25 cellular contexts compared by ENCODE assay signal in the genomic region with DNA sequence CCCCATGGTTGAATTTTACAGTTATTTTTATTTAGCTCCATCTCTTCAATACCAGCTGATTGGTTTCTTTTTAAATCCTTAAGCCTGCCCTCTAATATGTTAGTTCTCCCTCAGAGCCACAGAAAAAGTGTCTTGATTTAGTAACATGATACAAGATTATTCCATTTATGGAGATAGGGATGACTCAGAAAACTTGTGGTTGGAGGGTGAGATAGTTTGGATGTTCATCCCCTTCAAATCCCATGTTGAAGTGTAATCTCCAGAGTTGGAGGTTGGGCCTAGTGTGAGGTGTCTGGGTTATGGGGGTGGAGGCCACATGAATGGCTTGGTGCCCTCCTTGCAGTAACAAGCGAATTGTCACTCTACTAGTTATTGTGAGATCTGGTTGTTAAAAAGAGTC.
A peak's percentile ranks its signal among the peaks of the same experiment; 100 is the strongest.
DNase-seq lines count a peak whose midpoint lies in the region; ATAC-seq, FAIRE-seq and TF ChIP-seq lines count a peak whose summit lies in the region.
"Had no signal": no experiment of that assay in that cellular context is flagged by ENCODE, and none has a peak within 500 bp of the region (broad histone marks: within the 10 kb centered on the region; RNA-seq: fewer than 3 reads in every experiment).

No MANE protein-coding gene starts in this region.

- CTCF ChIA-PET in IMR-90 (lab: Yijun Ruan, JAX): interaction anchor here (1.5 kb wide), 1 partner anchor 10 kb away, joined by 3 read pairs; no protein-coding TSS in a partner anchor

- no peak overlapping the region for H2BK20ac ChIP-seq in IMR-90 (ENCODE audit: low read depth, low read length)

- H2BK120ac ChIP-seq in IMR-90 (ENCODE audit: low read depth, low read length): no peak overlapping the region

- H3K56ac ChIP-seq in IMR-90 (ENCODE audit: extremely low read depth, insufficient read depth, low read length): no peak overlapping the region

- BruUV-seq in IMR-90 (replicated peaks; lab: Mats Ljungman, UMichigan): no TSS peak

- no peaks in the 10 kb centered on the region for H3K79me2 ChIP-seq in fibroblast of lung (ENCODE audit: control insufficient read depth, insufficient read depth, low read length)

- dilution Hi-C loops in IMR-90 (cut with HindIII; ENCODE audit: low sequenced_read_pairs, unreplicated experiment): no loop called here

- TF ChIP-seq POLR2A in IMR-90 (IDR thresholded peaks at IDR 0.05; ENCODE audit: low read depth, low read length): no peak

- no peak overlapping the region for H4K8ac ChIP-seq in IMR-90 (ENCODE audit: low read depth in 2 of 2, low read length in 2 of 2)

- H4K5ac ChIP-seq in IMR-90 (ENCODE audit: low read depth, low read length): no peak overlapping the region

- H3K27ac ChIP-seq in IMR-90 (ENCODE audit: insufficient read depth, low read length): no peak overlapping the region
- no peak overlapping the region for H3K27ac ChIP-seq in fibroblast of lung (ENCODE audit: insufficient read depth, low read length)
- H3K27ac ChIP-seq: KMS-11, Peyer's patch, SJCRH30 had no signal

- H3K36me3 ChIP-seq in IMR-90 (ENCODE audit: control insufficient read depth, insufficient read depth, low read length) (no peaks in the 10 kb centered on the region), fibroblast of lung (ENCODE audit: control insufficient read depth, insufficient read depth, low read length) (no peaks in the 10 kb centered on the region), H7 (replicated peaks; ENCODE audit: control insufficient read depth, insufficient read depth, low read length) (no peaks in the 10 kb centered on the region)
- H3K36me3 ChIP-seq: Peyer's patch, SJCRH30 had no signal

- H3K4me1 ChIP-seq in IMR-90 (ENCODE audit: control insufficient read depth, insufficient read depth, low read length) (no peaks in the 10 kb centered on the region), fibroblast of lung (ENCODE audit: control insufficient read depth, extremely low read depth, insufficient read depth, low read length) (no peaks in the 10 kb centered on the region)
- H3K4me1 ChIP-seq: Peyer's patch, SJCRH30 had no signal

- DNase-seq in Daoy (ENCODE audit: low read depth): peak; percentile 7
- peak; percentile 15 for DNase-seq in IMR-90
- DNase-seq in amniotic epithelial cell (ENCODE audit: low read depth): peak; percentile 2
- peak; percentile 15 to 29 for DNase-seq in fibroblast of lung (ENCODE audit: low read depth in 2 of 2)
- no peak for DNase-seq in D721Med (ENCODE audit: insufficient read length, low spot score)
- DNase-seq in T-helper 2 cell: no peak
- no peak for DNase-seq in H7
- DNase-seq: AML-193; C1 segment of cervical spinal cord; Calu3; CD8-positive, alpha-beta T cell; NCI-H1694; NCI-H2081; NCI-H2171; NCI-H345; NCI-H524; NCI-H774; NK-92 treated with Interleukin-12 subunit alpha and Interleukin-12 subunit beta, amount 100 ng/mL, for 24 hours; Peyer's patch had no signal

- no peak overlapping the region for H4K91ac ChIP-seq in IMR-90 (ENCODE audit: insufficient read depth, low read depth, low read length)

- no peak overlapping the region for H2AK9ac ChIP-seq in IMR-90 (replicated peaks; ENCODE audit: low read depth, low read length, poor library complexity)

- no peak for TF ChIP-seq RAD21 in IMR-90 (IDR thresholded peaks at IDR 0.05; ENCODE audit: low read length)

- H3K9ac ChIP-seq in IMR-90 (ENCODE audit: low read depth, low read length) (no peak overlapping the region), fibroblast of lung (ENCODE audit: insufficient read depth, low read length) (no peak overlapping the region)
- H3K9ac ChIP-seq: KMS-11 had no signal

- no peak for FAIRE-seq in D721Med (lab: Jason Lieb, UNC)
- FAIRE-seq: GM12891, GM19239, H1 had no signal

- in situ Hi-C loops in IMR-90 (cut with MboI; ENCODE audit: low sequenced_read_pairs): no loop called here

- WGBS in IMR-90 (ENCODE audit: extremely low coverage in 2 of 2, insufficient read length in 1 of 2), 2 experiments: no CpG with 5 or more reads among the region's 1 CpG

- no peaks in the 10 kb centered on the region for H3K79me1 ChIP-seq in IMR-90 (ENCODE audit: low read depth in 1 of 2, low read length in 2 of 2)

- H3K14ac ChIP-seq in IMR-90 (replicated peaks; ENCODE audit: low read depth, low read length): no peak overlapping the region

- ATAC-seq in IMR-90 (ENCODE audit: low read depth): no peak
- ATAC-seq in GM19463 (IDR thresholded peaks at IDR 0.05; ENCODE audit: unreplicated experiment): no peak
- ATAC-seq: CD8-positive, alpha-beta T cell had no signal

- POLR2A ChIA-PET in IMR-90 (lab: Charles Lee; ENCODE audit: unreplicated experiment): no interaction called here

- no peak overlapping the region for H2AK5ac ChIP-seq in IMR-90 (ENCODE audit: low read depth, low read length)

- TF ChIP-seq CTCF in IMR-90 (conservative IDR thresholded peaks at IDR 0.05; ENCODE audit: low read depth, low read length) (no peak), fibroblast of lung (conservative IDR thresholded peaks at IDR 0.05 in 1 of 2, IDR thresholded peaks at IDR 0.05 in 1 of 2; ENCODE audit: low read depth in 1 of 2, low read length in 2 of 2) (no peak), D721Med (IDR thresholded peaks at IDR 0.05; ENCODE audit: insufficient read depth, missing control alignments) (no peak)

- intact Hi-C loops in IMR-90 (cut with micrococcal nuclease): no loop called here

- no peak overlapping the region for H2BK15ac ChIP-seq in IMR-90 (ENCODE audit: low read depth, low read length)

- no peak overlapping the region for H3K23ac ChIP-seq in IMR-90 (ENCODE audit: low read depth, low read length)

- H3K27me3 ChIP-seq in IMR-90 (ENCODE audit: control insufficient read depth, insufficient read depth, low read length) (no peaks in the 10 kb centered on the region), fibroblast of lung (ENCODE audit: control insufficient read depth, insufficient read depth, low read length) (no peaks in the 10 kb centered on the region), H7 (ENCODE audit: control insufficient read depth, insufficient read depth, low read length) (no peaks in the 10 kb centered on the region)
- H3K27me3 ChIP-seq: Peyer's patch had no signal

- H3K4me3 ChIP-seq in IMR-90 (ENCODE audit: insufficient read depth, low read depth, low read length) (no peak overlapping the region), fibroblast of lung (replicated peaks in 1 of 4; ENCODE audit: control extremely low read depth in 1 of 4, insufficient read depth in 1 of 4, low read depth in 3 of 4, low read length in 4 of 4) (no peak overlapping the region), H7 (ENCODE audit: insufficient read depth, low read depth, low read length) (no peak overlapping the region)
- H3K4me3 ChIP-seq: Peyer's patch, SJCRH30 had no signal

- H4K20me1 ChIP-seq in IMR-90 (ENCODE audit: insufficient read depth, low read length) (no peaks in the 10 kb centered on the region), fibroblast of lung (ENCODE audit: control insufficient read depth, extremely low read depth, insufficient read depth, low read length) (no peaks in the 10 kb centered on the region)

- no peak overlapping the region for H2AFZ ChIP-seq in IMR-90 (replicated peaks; ENCODE audit: low read length, poor library complexity)
- H2AFZ ChIP-seq in fibroblast of lung (ENCODE audit: low read length): no peak overlapping the region

- no peak overlapping the region for H2BK5ac ChIP-seq in IMR-90 (ENCODE audit: low read depth, low read length, poor library complexity, severe bottlenecking)

- no peaks in the 10 kb centered on the region for H3K9me1 ChIP-seq in IMR-90 (ENCODE audit: insufficient read depth, low read length)

- H3K18ac ChIP-seq in IMR-90 (ENCODE audit: low read depth, low read length): no peak overlapping the region

- no peak overlapping the region for H3K4ac ChIP-seq in IMR-90 (ENCODE audit: low read depth, low read length)

- no peak overlapping the region for H3K4me2 ChIP-seq in IMR-90 (ENCODE audit: low read depth, low read length)
- H3K4me2 ChIP-seq in fibroblast of lung (ENCODE audit: extremely low read depth, insufficient read depth, low read length): no peak overlapping the region
- H3K4me2 ChIP-seq: KMS-11 had no signal

- H3K9me3 ChIP-seq in IMR-90 (ENCODE audit: control insufficient read depth, insufficient read depth, low read length) (no peaks in the 10 kb centered on the region), fibroblast of lung (ENCODE audit: control insufficient read depth, insufficient read depth, low read depth, low read length) (no peaks in the 10 kb centered on the region)
- H3K9me3 ChIP-seq: Peyer's patch, SJCRH30 had no signal

TF ChIP-seq in IMR-90, 13 proteins besides CTCF, POLR2A, EP300 and RAD21:
- TF ChIP-seq MAZ (IDR thresholded peaks at IDR 0.05; ENCODE audit: borderline replicate concordance, low read depth, low read length): no peak
- TF ChIP-seq MXI1 (IDR thresholded peaks at IDR 0.05; ENCODE audit: borderline replicate concordance, low read depth, low read length): no peak
- no peak for TF ChIP-seq FOS (IDR thresholded peaks at IDR 0.05; ENCODE audit: low read depth, low read length)
- TF ChIP-seq NFE2L2 (IDR thresholded peaks at IDR 0.05; ENCODE audit: low read depth, low read length): no peak
- TF ChIP-seq MAFK (IDR thresholded peaks at IDR 0.05; ENCODE audit: low read depth, low read length): no peak
- TF ChIP-seq CEBPB (IDR thresholded peaks at IDR 0.05; ENCODE audit: low read depth, low read length): no peak
- TF ChIP-seq CHD1 (IDR thresholded peaks at IDR 0.05; ENCODE audit: low read depth, low read length): no peak
- TF ChIP-seq SMC3 (IDR thresholded peaks at IDR 0.05; ENCODE audit: low read depth, low read length): no peak
- TF ChIP-seq, protein P1, sequence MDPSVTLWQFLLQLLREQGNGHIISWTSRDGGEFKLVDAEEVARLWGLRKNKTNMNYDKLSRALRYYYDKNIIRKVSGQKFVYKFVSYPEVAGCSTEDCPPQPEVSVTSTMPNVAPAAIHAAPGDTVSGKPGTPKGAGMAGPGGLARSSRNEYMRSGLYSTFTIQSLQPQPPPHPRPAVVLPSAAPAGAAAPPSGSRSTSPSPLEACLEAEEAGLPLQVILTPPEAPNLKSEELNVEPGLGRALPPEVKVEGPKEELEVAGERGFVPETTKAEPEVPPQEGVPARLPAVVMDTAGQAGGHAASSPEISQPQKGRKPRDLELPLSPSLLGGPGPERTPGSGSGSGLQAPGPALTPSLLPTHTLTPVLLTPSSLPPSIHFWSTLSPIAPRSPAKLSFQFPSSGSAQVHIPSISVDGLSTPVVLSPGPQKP (IDR thresholded peaks at IDR 0.05; ENCODE audit: borderline replicate concordance, low read depth, low read length): no peak
- TF ChIP-seq RCOR1 (IDR thresholded peaks at IDR 0.05; ENCODE audit: insufficient replicate concordance, low read length): no peak
- TF ChIP-seq, protein P2, sequence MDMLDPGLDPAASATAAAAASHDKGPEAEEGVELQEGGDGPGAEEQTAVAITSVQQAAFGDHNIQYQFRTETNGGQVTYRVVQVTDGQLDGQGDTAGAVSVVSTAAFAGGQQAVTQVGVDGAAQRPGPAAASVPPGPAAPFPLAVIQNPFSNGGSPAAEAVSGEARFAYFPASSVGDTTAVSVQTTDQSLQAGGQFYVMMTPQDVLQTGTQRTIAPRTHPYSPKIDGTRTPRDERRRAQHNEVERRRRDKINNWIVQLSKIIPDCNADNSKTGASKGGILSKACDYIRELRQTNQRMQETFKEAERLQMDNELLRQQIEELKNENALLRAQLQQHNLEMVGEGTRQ (IDR thresholded peaks at IDR 0.05; ENCODE audit: low read depth, low read length): no peak
TF ChIP-seq in IMR-90: peak in this region for 0.

Comparison
In these comparisons a context has a peak if more than half of its experiments do, and no peak if none do; other contexts are left out.
1. DNase-seq: peak in Daoy (single experiment), IMR-90 (single experiment), amniotic epithelial cell (single experiment) and fibroblast of lung (2 of 2); none in D721Med (single experiment), T-helper 2 cell (0 of 5) and H7 (single experiment).